Comparison of ENCODE assay signal across 22 cellular contexts in the genomic region with DNA sequence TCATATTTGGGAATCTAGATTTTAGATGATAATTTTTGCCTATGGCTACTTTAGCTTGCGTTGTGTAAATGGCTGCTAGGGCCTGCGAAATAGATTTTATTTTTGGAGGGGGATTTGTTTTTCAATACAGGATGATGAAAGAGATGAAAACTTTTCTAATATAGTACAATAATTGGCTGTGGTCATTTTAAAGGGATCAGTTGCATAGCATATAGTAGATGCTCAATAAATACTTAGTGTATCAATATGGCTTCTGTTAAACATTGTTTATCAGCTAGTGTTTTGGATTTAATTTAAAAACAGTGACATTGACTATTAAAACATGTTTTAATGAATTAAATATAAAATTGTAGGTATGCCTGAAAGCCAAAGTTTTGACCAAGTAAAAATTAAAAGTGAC. TPM values are rescaled to one million over a fixed set of nuclear protein-coding genes. Genes with fewer than 3 reads are reported as not detected.
DNase-seq lines count a peak whose midpoint lies in the region; ATAC-seq, FAIRE-seq and TF ChIP-seq lines count a peak whose summit lies in the region.
"Had no signal": no experiment of that assay in that cellular context is flagged by ENCODE, and none has a peak within 500 bp of the region (broad histone marks: within the 10 kb centered on the region; RNA-seq: fewer than 3 reads in every experiment).

No MANE protein-coding gene starts in this region.

- H3K27ac Mint-ChIP-seq in activated T-cell treated with anti-CD3 and anti-CD28 coated beads, Interleukin-2, amount 50 U/mL, for 72 hours: peak overlapping the region; percentile 77
- peak overlapping the region in 2 of 3 donors; percentile 53 to 80 for H3K27ac Mint-ChIP-seq in IgD-negative memory B cell
- peak overlapping the region; percentile 81 for H3K27ac Mint-ChIP-seq in activated naive CD8-positive, alpha-beta T cell

- no peak overlapping the region for H3K4me3 ChIP-seq in psoas muscle
- H3K4me3 ChIP-seq: right lobe of liver, upper lobe of left lung had no signal

- peaks cover 7 to 88% of the 10 kb centered on the region in 2 donors for H3K36me3 ChIP-seq in psoas muscle (ENCODE audit: insufficient read depth in 1 of 2, low read depth in 1 of 2)

- H3K4me1 ChIP-seq in psoas muscle: peaks cover 57% of the 10 kb centered on the region

- peak overlapping the region; percentile 27 to 81 for H3K4me3 Mint-ChIP-seq in activated T-cell treated with anti-CD3 and anti-CD28 coated beads, Interleukin-2, amount 50 U/mL, for 72 hours
- peak overlapping the region in 3 of 4 donors; percentile 10 to 32 (median 23) for H3K4me3 Mint-ChIP-seq in IgD-negative memory B cell
- H3K4me3 Mint-ChIP-seq in activated naive CD8-positive, alpha-beta T cell: peak overlapping the region; percentile 74

- no peak for TF ChIP-seq CTCF in psoas muscle (IDR thresholded peaks at IDR 0.05)

- H3K9me3 ChIP-seq in psoas muscle: no peaks in the 10 kb centered on the region
- H3K9me3 ChIP-seq: right lobe of liver, SK-N-SH, upper lobe of left lung had no signal

- H3K4me1 Mint-ChIP-seq in activated T-cell treated with anti-CD3 and anti-CD28 coated beads, Interleukin-2, amount 50 U/mL, for 72 hours (ENCODE audit: low read depth): peaks cover 99% of the 10 kb centered on the region
- H3K4me1 Mint-ChIP-seq in IgD-negative memory B cell: peaks cover 32 to 46% (median 45%) of the 10 kb centered on the region in 3 donors
- peaks cover 78% of the 10 kb centered on the region for H3K4me1 Mint-ChIP-seq in activated naive CD8-positive, alpha-beta T cell (ENCODE audit: low read depth)

- ATAC-seq in activated T-cell treated with anti-CD3 and anti-CD28 coated beads, Interleukin-2, amount 50 U/mL, for 72 hours (replicated peaks in 1 of 2): no peak
- ATAC-seq in psoas muscle (no peak), GM21825 (IDR thresholded peaks at IDR 0.05; ENCODE audit: unreplicated experiment) (no peak), HG02623 (IDR thresholded peaks at IDR 0.05; ENCODE audit: unreplicated experiment) (no peak)
- ATAC-seq: right lobe of liver had no signal

- peak overlapping the region; percentile 54 for H3K27ac ChIP-seq in psoas muscle
- H3K27ac ChIP-seq: parathyroid adenoma, right lobe of liver had no signal

- H3K27me3 ChIP-seq in psoas muscle (ENCODE audit: insufficient read depth in 3 of 3, low read length in 2 of 3): no peaks in the 10 kb centered on the region
- H3K27me3 ChIP-seq: right lobe of liver, upper lobe of left lung had no signal

- DNase-seq in activated T-cell treated with anti-CD3 and anti-CD28 coated beads, Interleukin-2, amount 50 U/mL, for 72 hours: no peak
- DNase-seq in activated T-cell treated with anti-CD3 and anti-CD28 coated beads for 4 hours (no peak), psoas muscle (no peak), RCC 7860 (ENCODE audit: low spot score) (no peak)
- DNase-seq: ACHN; activated CD4-positive, CD25-positive, alpha-beta regulatory T cell; activated effector memory CD4-positive, alpha-beta T cell treated with Interleukin-2 at 50 U/mL for 16 hours; anterior cingulate cortex; C1 segment of cervical spinal cord; H7; MM.1S; naive B cell; NCI-H1417 treated with DMSO at 0.1 percent for 48 hours; NCI-H524; right lobe of liver; SK-N-SH; upper lobe of left lung had no signal

- H3K36me3 Mint-ChIP-seq in activated T-cell treated with anti-CD3 and anti-CD28 coated beads, Interleukin-2, amount 50 U/mL, for 72 hours (ENCODE audit: insufficient read depth in 2 of 2): peaks cover 18 to 74% of the 10 kb centered on the region in 2 donors
- H3K36me3 Mint-ChIP-seq in IgD-negative memory B cell: peaks cover 14% of the 10 kb centered on the region
- H3K36me3 Mint-ChIP-seq in activated naive CD8-positive, alpha-beta T cell: peaks cover 40% of the 10 kb centered on the region

- 74 to 97% (median 77%) methylated on average over 2 of the region's 2 CpGs for WGBS in psoas muscle, 3 donors

- no peaks in the 10 kb centered on the region for H3K9me3 Mint-ChIP-seq in activated T-cell treated with anti-CD3 and anti-CD28 coated beads, Interleukin-2, amount 50 U/mL, for 72 hours
- H3K9me3 Mint-ChIP-seq in IgD-negative memory B cell: peaks cover 0 to 7% (median 2%) of the 10 kb centered on the region in 3 donors
- H3K9me3 Mint-ChIP-seq in activated naive CD8-positive, alpha-beta T cell (ENCODE audit: low read depth): peaks cover 4% of the 10 kb centered on the region
- H3K9me3 Mint-ChIP-seq: naive B cell had no signal

- intact Hi-C loops in psoas muscle (cut with DNase I): no loop called here

- FAIRE-seq in RCC 7860 (lab: Jason Lieb, UNC): no peak

- H3K27me3 Mint-ChIP-seq in activated T-cell treated with anti-CD3 and anti-CD28 coated beads, Interleukin-2, amount 50 U/mL, for 72 hours (ENCODE audit: low read depth): no peaks in the 10 kb centered on the region
- H3K27me3 Mint-ChIP-seq in IgD-negative memory B cell: no peaks in the 10 kb centered on the region
- no peaks in the 10 kb centered on the region for H3K27me3 Mint-ChIP-seq in activated naive CD8-positive, alpha-beta T cell
- H3K27me3 Mint-ChIP-seq: naive B cell had no signal

RNA-seq across cellular contexts. Expression of gene CHD2, which starts 6.9 kb away (rescaled TPM):
- 100 to 1,000 TPM; 208 to 246 TPM for total RNA-seq in activated T-cell treated with anti-CD3 and anti-CD28 coated beads, Interleukin-2, amount 50 U/mL, for 72 hours
- polyA plus RNA-seq in IgD-negative memory B cell: 131 TPM
- total RNA-seq in psoas muscle: 10 to 100 TPM; 40.9 to 53.0 (median 49.4) TPM
- polyA plus RNA-seq in psoas muscle: 10 to 100 TPM; 11.1 to 37.5 (median 12.9) TPM

Comparison
In these comparisons a context has a peak if more than half of its experiments do, and no peak if none do; other contexts are left out.
1. H3K4me3 Mint-ChIP-seq: peak in every context shown above with its lines; median percentile 74 in activated naive CD8-positive, alpha-beta T cell; 54 in activated T-cell treated with anti-CD3 and anti-CD28 coated beads, Interleukin-2, amount 50 U/mL, for 72 hours; 23 in IgD-negative memory B cell.